8 cellular contexts compared by ENCODE assay signal in the genomic region with DNA sequence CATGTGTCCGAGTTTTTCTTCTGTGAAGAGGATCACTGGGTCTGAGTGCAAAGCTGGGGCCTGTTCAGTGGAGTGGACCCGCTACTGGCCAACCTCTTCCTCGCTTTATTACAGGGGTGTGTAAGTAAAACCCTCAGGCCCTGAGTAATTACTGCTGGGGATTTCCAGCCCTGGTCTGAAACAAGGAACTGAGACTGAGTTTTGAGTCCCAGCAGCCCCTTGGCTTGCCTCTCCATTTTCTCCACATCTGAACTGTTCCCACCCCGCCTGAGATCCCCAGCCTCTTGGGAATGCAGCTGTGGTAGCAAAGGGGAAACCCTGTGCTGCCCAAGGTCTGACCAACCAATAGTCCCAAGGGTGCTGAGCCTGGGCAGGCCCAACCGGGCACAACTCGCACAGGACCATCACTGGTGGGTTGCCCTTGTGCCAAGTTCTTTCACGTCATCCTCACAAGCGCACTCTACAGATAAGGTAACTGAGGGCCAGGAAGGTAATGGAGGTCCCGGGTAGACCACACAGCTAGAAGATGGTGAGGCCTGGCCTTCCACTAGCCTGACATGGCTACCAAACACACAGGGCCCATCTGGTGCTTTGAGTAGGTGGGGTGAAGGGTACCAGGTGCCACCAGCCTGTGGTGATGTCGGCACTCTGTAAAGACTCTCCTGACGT. TPM values are rescaled to one million over a fixed set of nuclear protein-coding genes. Genes with fewer than 3 reads are reported as not detected.
DNase-seq lines count a peak whose midpoint lies in the region; ATAC-seq and TF ChIP-seq lines count a peak whose summit lies in the region.

No MANE protein-coding gene starts in this region.

- POLR2A ChIA-PET in activated CD8-positive, alpha-beta T cell treated with anti-CD3 and anti-CD28 coated beads for 36 hours (lab: Charles Lee), result interaction anchor here (1.5 to 7.5 kb wide), 5 partner anchors 13 to 73 kb away, joined by 3 to 93 read pairs (median 6); partner anchors contain the start of genes MED26, SLC35E1 and SMIM7

- peaks cover 17% of the 10 kb centered on the region for H3K36me3 Mint-ChIP-seq in activated CD8-positive, alpha-beta T cell treated with anti-CD3 and anti-CD28 coated beads for 36 hours (ENCODE audit: low read depth)
- peaks cover 2% of the 10 kb centered on the region for H3K36me3 Mint-ChIP-seq in memory B cell

- intact Hi-C loops in Right ventricle myocardium inferior (cut with DNase I) (loop anchor here (2.0 kb wide), 1 partner anchor 41 kb away; no protein-coding TSS in a partner anchor), Right ventricle myocardium superior (cut with DNase I) (no loop called here)
- intact Hi-C loops in activated CD8-positive, alpha-beta T cell treated with anti-CD3 and anti-CD28 coated beads for 36 hours (cut with micrococcal nuclease), result no loop called here

- H3K27ac Mint-ChIP-seq in activated CD8-positive, alpha-beta T cell treated with anti-CD3 and anti-CD28 coated beads for 36 hours, result peak overlapping the region; percentile 74
- H3K27ac Mint-ChIP-seq in memory B cell, result peak overlapping the region; percentile 99

- TF ChIP-seq CTCF in activated CD8-positive, alpha-beta T cell treated with anti-CD3 and anti-CD28 coated beads for 36 hours (IDR thresholded peaks at IDR 0.05), result no peak

- peak overlapping the region; percentile 87 for H3K4me3 Mint-ChIP-seq in activated CD8-positive, alpha-beta T cell treated with anti-CD3 and anti-CD28 coated beads for 36 hours
- H3K4me3 Mint-ChIP-seq in memory B cell, result peak overlapping the region; percentile 93

- CTCF ChIA-PET in activated CD8-positive, alpha-beta T cell treated with anti-CD3 and anti-CD28 coated beads for 36 hours (lab: Charles Lee), result interaction anchor here (2.7 kb wide), 1 partner anchor 19 kb away, joined by 11 read pairs; no protein-coding TSS in a partner anchor

- peak; percentile 25 for DNase-seq in Right ventricle myocardium inferior (ENCODE audit: missing footprints)
- no peak for DNase-seq in Right ventricle myocardium superior
- peak; percentile 70 for DNase-seq in activated CD8-positive, alpha-beta T cell treated with anti-CD3 and anti-CD28 coated beads for 36 hours
- peak; percentile 69 to 71 for DNase-seq in memory B cell (ENCODE audit: low spot score in 2 of 2)
- no peak for DNase-seq in kidney glomerular epithelial cell (lab: John Stamatoyannopoulos, UW)
- no peak for DNase-seq in H4 (ENCODE audit: low spot score)
- DNase-seq in NCI-H748 treated with DMSO at 0.1 percent for 48 hours (lab: John Stamatoyannopoulos, UW), result no peak

- peaks cover 86% of the 10 kb centered on the region for H3K4me1 Mint-ChIP-seq in activated CD8-positive, alpha-beta T cell treated with anti-CD3 and anti-CD28 coated beads for 36 hours (ENCODE audit: low read depth)
- H3K4me1 Mint-ChIP-seq in memory B cell, result peaks cover 51% of the 10 kb centered on the region

- H3K27me3 Mint-ChIP-seq in activated CD8-positive, alpha-beta T cell treated with anti-CD3 and anti-CD28 coated beads for 36 hours, result no peaks in the 10 kb centered on the region
- no peaks in the 10 kb centered on the region for H3K27me3 Mint-ChIP-seq in memory B cell

- H3K9me3 Mint-ChIP-seq in activated CD8-positive, alpha-beta T cell treated with anti-CD3 and anti-CD28 coated beads for 36 hours, result no peaks in the 10 kb centered on the region
- H3K9me3 Mint-ChIP-seq in memory B cell, result no peaks in the 10 kb centered on the region

- no peak for ATAC-seq in Right ventricle myocardium inferior
- no peak for ATAC-seq in Right ventricle myocardium superior (ENCODE audit: poor library complexity)
- ATAC-seq in HG03196 (IDR thresholded peaks at IDR 0.05; ENCODE audit: unreplicated experiment), result peak; percentile 33
- ATAC-seq in activated CD8-positive, alpha-beta T cell treated with anti-CD3 and anti-CD28 coated beads for 36 hours, result peak; percentile 8
- ATAC-seq in memory B cell (ENCODE audit: low read depth), result peak; percentile 43

RNA-seq across cellular contexts. Expression of gene SLC35E1, which starts 13.7 kb away (rescaled TPM):
- total RNA-seq in Right ventricle myocardium inferior (23.5 TPM), Right ventricle myocardium superior (20.8 TPM)
- 10 to 100 TPM; 60.1 to 62.4 TPM for total RNA-seq in activated CD8-positive, alpha-beta T cell treated with anti-CD3 and anti-CD28 coated beads for 36 hours
- 19.6 and 29.6 TPM in 2 replicates for total RNA-seq in H4 (2014; rRNA removed; shearing (Covaris generic))

RNA-seq across cellular contexts. Expression of gene MED26, which starts 42.1 kb away (rescaled TPM):
- total RNA-seq in Right ventricle myocardium inferior, result 6.1 TPM
- total RNA-seq in Right ventricle myocardium superior, result 3.9 TPM
- 10 to 100 TPM; 14.2 to 19.3 TPM for total RNA-seq in activated CD8-positive, alpha-beta T cell treated with anti-CD3 and anti-CD28 coated beads for 36 hours
- 4.2 and 4.8 TPM in 2 replicates for total RNA-seq in H4 (2014; rRNA removed; shearing (Covaris generic))

RNA-seq across cellular contexts. Expression of gene CHERP, which starts 43.7 kb away (rescaled TPM):
- total RNA-seq in Right ventricle myocardium inferior (17.3 TPM), Right ventricle myocardium superior (19.7 TPM)
- 10 to 100 TPM; 57.5 to 59.6 TPM for total RNA-seq in activated CD8-positive, alpha-beta T cell treated with anti-CD3 and anti-CD28 coated beads for 36 hours
- total RNA-seq in H4 (2014; rRNA removed; shearing (Covaris generic)), result 2.2 and 4.1 TPM in 2 replicates

Comparison
In these comparisons a context has a peak if more than half of its experiments do, and no peak if none do; other contexts are left out.
1. DNase-seq: peak in Right ventricle myocardium inferior (single experiment), activated CD8-positive, alpha-beta T cell treated with anti-CD3 and anti-CD28 coated beads for 36 hours (single experiment) and memory B cell (2 of 2); none in Right ventricle myocardium superior (single experiment), kidney glomerular epithelial cell (single experiment), H4 (single experiment) and NCI-H748 treated with DMSO at 0.1 percent for 48 hours (single experiment).
2. ATAC-seq: peak in HG03196 (single experiment), activated CD8-positive, alpha-beta T cell treated with anti-CD3 and anti-CD28 coated beads for 36 hours (single experiment) and memory B cell (single experiment); none in Right ventricle myocardium inferior (single experiment) and Right ventricle myocardium superior (single experiment).